In the genomic region with DNA sequence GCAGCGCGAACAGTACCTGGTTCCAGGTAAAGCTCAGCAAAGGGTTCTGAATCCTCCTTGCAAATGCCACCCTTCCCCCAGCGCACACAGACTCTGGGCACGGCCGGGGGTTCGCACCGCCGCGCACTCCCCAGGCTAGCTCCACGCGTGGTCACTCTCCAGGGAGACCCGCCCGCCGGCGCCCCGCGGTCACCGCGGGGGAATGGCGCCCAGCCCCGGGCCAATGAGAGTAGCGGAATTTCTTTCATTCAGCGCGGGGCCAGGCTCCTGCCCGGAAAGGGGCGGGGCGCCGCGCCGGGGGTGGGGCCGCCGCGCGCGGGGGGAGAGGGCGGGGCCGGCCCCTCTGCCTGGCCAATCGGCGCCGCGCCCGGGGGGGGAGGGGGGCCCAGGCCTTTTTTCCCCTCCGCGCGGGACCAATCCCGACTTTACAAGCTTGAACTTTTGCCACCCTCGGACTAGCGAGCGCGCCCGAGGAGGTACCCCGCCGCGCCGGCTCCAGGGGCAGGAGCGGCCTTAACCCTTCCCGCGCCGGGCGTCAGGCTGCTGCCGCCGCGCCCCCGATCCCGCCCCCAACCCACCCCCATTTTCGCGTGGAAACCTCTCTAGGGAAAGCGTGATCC, we compare ENCODE assay signal across 7 cellular contexts. TPM values are rescaled to one million over a fixed set of nuclear protein-coding genes. Genes with fewer than 3 reads are reported as not detected.
A peak's percentile ranks its signal among the peaks of the same experiment; 100 is the strongest.
DNase-seq lines count a peak whose midpoint lies in the region; ATAC-seq and TF ChIP-seq lines count a peak whose summit lies in the region.

No MANE protein-coding gene starts in this region.

- H3K4me3 ChIP-seq in WERI-Rb-1 (ENCODE audit: low read depth, low read length) (peak overlapping the region; percentile 65), breast epithelium (peak overlapping the region; percentile 57 to 85 (median 73))

- peak overlapping the region; percentile 96 for H3K27ac ChIP-seq in WERI-Rb-1
- peak overlapping the region; percentile 79 to 81 for H3K27ac ChIP-seq in breast epithelium

- ATAC-seq in GM18505 (IDR thresholded peaks at IDR 0.05; ENCODE audit: unreplicated experiment), result peak; percentile 50
- ATAC-seq in HG03045 (IDR thresholded peaks at IDR 0.05; ENCODE audit: unreplicated experiment), result peak; percentile 68

- peaks cover 2% of the 10 kb centered on the region; the same call in 1 of the 2 replicates for H3K36me3 ChIP-seq in WERI-Rb-1
- no peaks in the 10 kb centered on the region for H3K36me3 ChIP-seq in breast epithelium

- H3K9me3 ChIP-seq in WERI-Rb-1 (ENCODE audit: severe bottlenecking), result no peaks in the 10 kb centered on the region
- no peaks in the 10 kb centered on the region for H3K9me3 ChIP-seq in breast epithelium

- no peaks in the 10 kb centered on the region for H3K27me3 ChIP-seq in WERI-Rb-1 (ENCODE audit: insufficient read depth, low read depth, severe bottlenecking)
- no peaks in the 10 kb centered on the region for H3K27me3 ChIP-seq in breast epithelium

- intact Hi-C loops in breast epithelium (cut with DNase I; ENCODE audit: low total_unique reads), result loop anchor here (10.0 kb wide), 1 partner anchor 64 kb away; no protein-coding TSS in a partner anchor

- TF ChIP-seq POLR2A in GM18505 (IDR thresholded peaks at IDR 0.05; ENCODE audit: borderline replicate concordance, extremely low read depth, insufficient read depth, insufficient read length) (no peak), breast epithelium (IDR thresholded peaks at IDR 0.05) (no peak)

- H3K4me1 ChIP-seq in breast epithelium, result peaks cover 0 to 7% of the 10 kb centered on the region in 2 donors

- DNase-seq in NCI-H2196 (lab: John Stamatoyannopoulos, UW; ENCODE audit: unreplicated experiment), result peak; percentile 90
- DNase-seq in WERI-Rb-1, result peak; percentile 97
- DNase-seq in breast epithelium (ENCODE audit: low spot score in 2 of 2), result peak; percentile 94 to 96
- DNase-seq in inferior parietal cortex (ENCODE audit: extremely low spot score), result peak; percentile 66
- DNase-seq in smooth muscle cell of the brain vasculature (ENCODE audit: low read depth, low spot score), result peak; percentile 84

- TF ChIP-seq CTCF in WERI-Rb-1 (IDR thresholded peaks at IDR 0.05; ENCODE audit: low read depth, low read length) (no peak), breast epithelium (IDR thresholded peaks at IDR 0.05) (no peak)

RNA-seq across cellular contexts. Expression of a gene that starts 1.1 kb away (rescaled TPM):
- total RNA-seq in breast epithelium, result 10 to 100 TPM in 2 of 3 donors, 1 to 10 TPM in 1; 7.6 to 22.6 (median 13.4) TPM

Comparison
In these comparisons a context has a peak if more than half of its experiments do, and no peak if none do; other contexts are left out.
1. Peak in every context shown above with its lines: DNase-seq, ATAC-seq, H3K4me3 ChIP-seq and H3K27ac ChIP-seq.